ENCODE assay signal across 34 cellular contexts in the genomic region with DNA sequence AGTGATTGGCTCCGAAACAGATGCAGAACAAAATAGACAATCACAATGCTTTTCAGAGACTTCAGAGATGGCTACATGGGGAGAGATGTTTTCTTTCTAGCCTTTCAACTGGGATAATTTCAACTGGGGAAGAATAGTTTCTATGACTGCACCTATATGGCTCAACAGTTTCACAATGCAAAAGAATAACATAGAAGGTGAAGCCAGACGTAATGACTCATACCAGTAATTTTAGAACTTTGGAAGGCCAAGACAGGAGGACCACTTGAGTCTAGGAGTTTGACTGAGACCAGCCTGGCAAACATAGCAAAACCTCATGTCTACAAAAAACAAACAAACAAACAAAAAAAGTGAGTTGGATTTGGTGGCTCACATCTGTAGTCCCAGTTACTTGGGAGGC.
"Had no signal": no experiment of that assay in that cellular context is flagged by ENCODE, and none has a peak within 500 bp of the region (broad histone marks: within the 10 kb centered on the region; RNA-seq: fewer than 3 reads in every experiment).

No MANE protein-coding gene starts in this region.

- H3K27ac Mint-ChIP-seq: activated B cell treated with CpG ODN at 0.5 μM for 24 hours; activated CD4-positive, alpha-beta memory T cell treated with anti-CD3 and anti-CD28 coated beads for 36 hours; activated CD4-positive, alpha-beta T cell treated with anti-CD3 and anti-CD28 coated beads, Interleukin-2, amount 10 ng/mL, durations not matched to agents 24 days and 14 days; activated CD8-positive, alpha-beta T cell treated with anti-CD3 and anti-CD28 coated beads for 36 hours; activated naive CD4-positive, alpha-beta T cell treated with anti-CD3 and anti-CD28 coated beads for 36 hours; activated naive CD4-positive, alpha-beta T cell treated with anti-CD3 and anti-CD28 coated beads, Interleukin-2, amount 50 U/mL, for 72 hours; activated naive CD8-positive, alpha-beta T cell treated with anti-CD3 and anti-CD28 coated beads, Interleukin-2, amount 10 ng/mL, durations not matched to agents 7 days and 5 days; activated T-cell treated with anti-CD3 and anti-CD28 coated beads, Interleukin-2, amount 50 U/mL, for 72 hours; activated T-helper 1 cell treated with anti-CD3 and anti-CD28 coated beads, Interleukin-12 subunit alpha, Interleukin-12 subunit beta, Interleukin-2, Interleukin-4 antibody, amounts not matched to agents 30 ng/mL and 10 ng/mL and 1 ng/mL, durations not matched to agents 14 hours and 24 hours and 36 hours; activated T-helper 17 cell treated with anti-CD3 and anti-CD28 coated beads, Interleukin-2, amount 50 U/mL, for 72 hours; brain; T-helper 1 cell treated with Interleukin-12 subunit alpha and Interleukin-12 subunit beta and Interleukin-4 antibody, amounts not matched to agents 30 μg/mL and 1 μg/mL, for 36 hours; T-helper 2 cell treated with Interferon-gamma antibody and Interleukin-4, amounts not matched to agents 5 μg/mL and 100 μg/mL, for 36 hours had no signal

- H3K4me3 Mint-ChIP-seq: activated B cell treated with CpG ODN at 0.5 μM for 24 hours; activated CD4-positive, alpha-beta memory T cell treated with anti-CD3 and anti-CD28 coated beads for 36 hours; activated CD4-positive, alpha-beta T cell treated with anti-CD3 and anti-CD28 coated beads, Interleukin-2, amount 10 ng/mL, durations not matched to agents 24 days and 14 days; activated CD8-positive, alpha-beta T cell treated with anti-CD3 and anti-CD28 coated beads for 36 hours; activated naive CD4-positive, alpha-beta T cell treated with anti-CD3 and anti-CD28 coated beads for 36 hours; activated naive CD8-positive, alpha-beta T cell treated with anti-CD3 and anti-CD28 coated beads, Interleukin-2, amount 10 ng/mL, durations not matched to agents 7 days and 5 days; activated T-cell treated with anti-CD3 and anti-CD28 coated beads, Interleukin-2, amount 50 U/mL, for 4 hours; activated T-cell treated with anti-CD3 and anti-CD28 coated beads, Interleukin-2, amount 50 U/mL, for 72 hours; activated T-helper 1 cell treated with anti-CD3 and anti-CD28 coated beads, Interleukin-12 subunit alpha, Interleukin-12 subunit beta, Interleukin-2, Interleukin-4 antibody, amounts not matched to agents 30 ng/mL and 10 ng/mL and 1 ng/mL, durations not matched to agents 14 hours and 24 hours and 36 hours; activated T-helper 17 cell treated with anti-CD3 and anti-CD28 coated beads, Interleukin-2, amount 50 U/mL, for 72 hours; brain; T-helper 1 cell treated with Interleukin-12 subunit alpha and Interleukin-12 subunit beta and Interleukin-4 antibody, amounts not matched to agents 30 μg/mL and 1 μg/mL, for 36 hours; T-helper 2 cell treated with Interferon-gamma antibody and Interleukin-4, amounts not matched to agents 5 μg/mL and 100 μg/mL, for 36 hours had no signal

- H3K9me3 ChIP-seq: adrenal gland, ascending aorta had no signal

- H3K36me3 ChIP-seq: adrenal gland, ascending aorta had no signal

- H3K4me1 ChIP-seq: adrenal gland, ascending aorta had no signal

- H3K27me3 Mint-ChIP-seq: activated CD4-positive, alpha-beta T cell treated with anti-CD3 and anti-CD28 coated beads, Interleukin-2, amount 10 ng/mL, durations not matched to agents 24 days and 14 days; activated naive CD8-positive, alpha-beta T cell treated with anti-CD3 and anti-CD28 coated beads, Interleukin-2, amount 10 ng/mL, durations not matched to agents 7 days and 5 days had no signal

- H3K9me3 Mint-ChIP-seq: activated T-cell treated with anti-CD3 and anti-CD28 coated beads, Interleukin-2, amount 50 U/mL, for 4 hours had no signal

- ATAC-seq: activated CD8-positive, alpha-beta T cell treated with anti-CD3 and anti-CD28 coated beads for 36 hours; activated naive CD4-positive, alpha-beta T cell treated with anti-CD3 and anti-CD28 coated beads, Interleukin-2, amount 50 U/mL, for 72 hours; activated T-cell treated with anti-CD3 and anti-CD28 coated beads, Interleukin-2, amount 50 U/mL, for 4 hours; activated T-cell treated with anti-CD3 and anti-CD28 coated beads, Interleukin-2, amount 50 U/mL, for 72 hours; activated T-helper 17 cell treated with anti-CD3 and anti-CD28 coated beads, Interleukin-2, amount 50 U/mL, for 72 hours had no signal

- DNase-seq: activated B cell treated with CpG ODN at 0.5 μM for 24 hours; activated CD4-positive, alpha-beta memory T cell treated with anti-CD3 and anti-CD28 coated beads for 36 hours; activated CD4-positive, alpha-beta T cell treated with anti-CD3 and anti-CD28 coated beads for 4 hours; activated CD4-positive, alpha-beta T cell treated with anti-CD3 and anti-CD28 coated beads, Interleukin-2, amount 10 ng/mL, durations not matched to agents 24 days and 14 days; activated CD4-positive, alpha-beta T cell treated with anti-CD3 and anti-CD28 coated beads, Interleukin-2, amount 50 U/mL, for 1 hour; activated CD4-positive, alpha-beta T cell treated with anti-CD3 and anti-CD28 coated beads, Interleukin-2, amount 50 U/mL, for 4 hours; activated CD4-positive, CD25-positive, alpha-beta regulatory T cell treated with anti-CD3 and anti-CD28 coated beads, Interleukin-2, amount 50 U/mL, for 72 hours; activated CD8-positive, alpha-beta memory T cell treated with anti-CD3 and anti-CD28 coated beads, Interleukin-2, amount 50 U/mL, for 4 hours; activated CD8-positive, alpha-beta T cell treated with anti-CD3 and anti-CD28 coated beads for 36 hours; activated effector memory CD4-positive, alpha-beta T cell treated with anti-CD3 and anti-CD28 coated beads, Interleukin-2, amount 50 U/mL, for 16 hours; activated gamma-delta T cell treated with Interleukin-2 at 50 U/mL for 16 hours; activated naive CD4-positive, alpha-beta T cell; activated naive CD4-positive, alpha-beta T cell treated with anti-CD3 and anti-CD28 coated beads for 36 hours; activated naive CD4-positive, alpha-beta T cell treated with anti-CD3 and anti-CD28 coated beads, Interleukin-2, amount 50 U/mL, for 16 hours; activated naive CD8-positive, alpha-beta T cell treated with anti-CD3 and anti-CD28 coated beads, Interleukin-2, amount 10 ng/mL, durations not matched to agents 7 days and 5 days; activated T-cell treated with anti-CD3 and anti-CD28 coated beads for 4 hours; activated T-cell treated with anti-CD3 and anti-CD28 coated beads, Interleukin-2, amount 50 U/mL, for 1 hour; activated T-cell treated with anti-CD3 and anti-CD28 coated beads, Interleukin-2, amount 50 U/mL, for 4 hours; activated T-cell treated with anti-CD3 and anti-CD28 coated beads, Interleukin-2, amount 50 U/mL, for 72 hours; adrenal gland; amniotic stem cell; anterior cingulate cortex; central memory CD4-positive, alpha-beta T cell; T-helper 1 cell; T-helper 2 cell; T-helper 9 cell had no signal

- H3K27me3 ChIP-seq: ascending aorta had no signal

- H3K36me3 Mint-ChIP-seq: activated naive CD8-positive, alpha-beta T cell treated with anti-CD3 and anti-CD28 coated beads, Interleukin-2, amount 10 ng/mL, durations not matched to agents 7 days and 5 days; brain had no signal

- H3K27ac ChIP-seq: adrenal gland, ascending aorta, VCaP had no signal

- H3K4me1 Mint-ChIP-seq: activated B cell treated with CpG ODN at 0.5 μM for 24 hours; activated CD4-positive, alpha-beta T cell treated with anti-CD3 and anti-CD28 coated beads, Interleukin-2, amount 10 ng/mL, durations not matched to agents 24 days and 14 days; activated naive CD8-positive, alpha-beta T cell treated with anti-CD3 and anti-CD28 coated beads, Interleukin-2, amount 10 ng/mL, durations not matched to agents 7 days and 5 days; activated T-helper 17 cell treated with anti-CD3 and anti-CD28 coated beads, Interleukin-2, amount 50 U/mL, for 72 hours had no signal

- H3K4me3 ChIP-seq: adrenal gland, ascending aorta had no signal
